10 cellular contexts compared by ENCODE assay signal in the genomic region with DNA sequence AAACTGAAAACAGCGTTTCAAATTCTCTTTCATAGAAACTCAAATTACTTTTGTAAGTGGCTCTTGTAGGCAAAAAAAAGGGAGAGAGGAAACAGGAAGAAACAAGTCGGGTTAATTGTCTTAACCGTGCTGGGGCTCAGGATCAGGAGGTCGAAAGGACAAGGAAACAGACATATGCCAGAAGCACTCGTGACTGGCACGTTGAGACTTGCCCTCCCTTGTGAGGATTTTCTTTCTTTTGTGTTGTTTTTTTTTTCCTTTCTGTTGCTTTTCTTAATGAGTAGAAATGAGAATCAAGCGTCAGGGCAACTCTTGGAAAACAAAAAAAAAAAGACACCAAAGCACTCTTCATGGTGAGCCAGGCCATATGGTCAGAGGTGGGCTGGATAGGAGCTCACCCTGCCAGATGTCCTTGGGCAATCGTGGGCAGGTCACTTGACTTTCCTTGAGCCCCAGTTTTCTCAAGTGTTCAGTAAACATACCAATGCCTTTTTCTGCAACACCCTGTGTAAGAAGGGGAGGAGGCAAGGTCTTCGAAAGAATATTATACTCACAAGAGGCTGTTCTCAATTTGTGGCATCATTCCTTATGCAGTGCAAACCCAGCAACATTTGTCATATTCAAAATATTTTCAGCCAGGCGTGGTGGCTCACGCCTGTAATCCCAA. TPM values are rescaled to one million over a fixed set of nuclear protein-coding genes. Genes with fewer than 3 reads are reported as not detected.
DNase-seq lines count a peak whose midpoint lies in the region; ATAC-seq lines count a peak whose summit lies in the region.
"Had no signal": no experiment of that assay in that cellular context is flagged by ENCODE, and none has a peak within 500 bp of the region (broad histone marks: within the 10 kb centered on the region; RNA-seq: fewer than 3 reads in every experiment).

No MANE protein-coding gene starts in this region.

- peaks cover 0 to 14% (median 3%) of the 10 kb centered on the region in 8 donors for H3K9me3 Mint-ChIP-seq in CD4-positive, alpha-beta memory T cell
- H3K9me3 Mint-ChIP-seq: natural killer cell treated with Interleukin-12 subunit alpha and Interleukin-12 subunit beta and Interleukin-15 and Interleukin-18, amount 100 ng/mL, for 72 hours had no signal

- H3K4me1 ChIP-seq in aorta (ENCODE audit: control insufficient read depth in 1 of 2, insufficient read depth in 2 of 2, low read length in 2 of 2), result no peaks in the 10 kb centered on the region
- no peaks in the 10 kb centered on the region for H3K4me1 ChIP-seq in CD4-positive, alpha-beta memory T cell (ENCODE audit: insufficient read depth, low read length)

- intact Hi-C loops in aorta (cut with DNase I), result loop anchor here in 1 of 2 donors (5.0 kb wide), 1 partner anchor 135 kb away; a partner anchor contains a TSS
- intact Hi-C loops in CD4-positive, alpha-beta memory T cell (cut with micrococcal nuclease), result no loop called here

- H3K27me3 Mint-ChIP-seq in CD4-positive, alpha-beta memory T cell, result peaks cover 2 to 3% of the 10 kb centered on the region in 2 donors

- H3K9me3 ChIP-seq in aorta (ENCODE audit: control insufficient read depth, low read length), result no peaks in the 10 kb centered on the region
- H3K9me3 ChIP-seq in CD4-positive, alpha-beta memory T cell (ENCODE audit: control insufficient read depth in 1 of 2, low read length in 2 of 2), result no peaks in the 10 kb centered on the region

- H3K4me1 Mint-ChIP-seq in CD4-positive, alpha-beta memory T cell, result peaks cover 0 to 5% (median 2%) of the 10 kb centered on the region in 4 donors

- no peaks in the 10 kb centered on the region for H3K36me3 Mint-ChIP-seq in CD4-positive, alpha-beta memory T cell
- H3K36me3 Mint-ChIP-seq: natural killer cell treated with Interleukin-12 subunit alpha and Interleukin-12 subunit beta and Interleukin-15 and Interleukin-18, amount 100 ng/mL, for 72 hours had no signal

- peak overlapping the region; percentile 29 for H3K27ac ChIP-seq in cingulate gyrus (ENCODE audit: low read depth, low read length)
- H3K27ac ChIP-seq in aorta (ENCODE audit: low read depth in 1 of 2, low read length in 2 of 2), result peak overlapping the region; percentile 6 to 21
- no peak overlapping the region for H3K27ac ChIP-seq in CD4-positive, alpha-beta memory T cell (ENCODE audit: low read depth, low read length)

- no peak overlapping the region for H3K4me3 Mint-ChIP-seq in CD4-positive, alpha-beta memory T cell
- H3K4me3 Mint-ChIP-seq: natural killer cell treated with Interleukin-12 subunit alpha and Interleukin-12 subunit beta and Interleukin-15 and Interleukin-18, amount 100 ng/mL, for 72 hours had no signal

- no peaks in the 10 kb centered on the region for H3K27me3 ChIP-seq in aorta (ENCODE audit: control insufficient read depth in 1 of 2, insufficient read depth in 2 of 2, low read length in 1 of 2)
- H3K27me3 ChIP-seq in CD4-positive, alpha-beta memory T cell (ENCODE audit: insufficient read depth, low read length), result no peaks in the 10 kb centered on the region

- no peak overlapping the region for H3K27ac Mint-ChIP-seq in CD4-positive, alpha-beta memory T cell
- H3K27ac Mint-ChIP-seq: natural killer cell treated with Interleukin-12 subunit alpha and Interleukin-12 subunit beta and Interleukin-15 and Interleukin-18, amount 100 ng/mL, for 72 hours had no signal

- ATAC-seq in aorta (ENCODE audit: low FRiP score) (peak; percentile 31), GM21529 (IDR thresholded peaks at IDR 0.05; ENCODE audit: unreplicated experiment) (no peak)
- ATAC-seq: natural killer cell treated with Interleukin-12 subunit alpha and Interleukin-12 subunit beta and Interleukin-15 and Interleukin-18, amount 100 ng/mL, for 72 hours had no signal

- 25 to 29% methylated on average over 11 of the region's 11 CpGs for WGBS in aorta, 2 donors

- no peaks in the 10 kb centered on the region for H3K36me3 ChIP-seq in aorta (ENCODE audit: control insufficient read depth in 1 of 2, insufficient read depth in 2 of 2, low read length in 1 of 2)
- no peaks in the 10 kb centered on the region for H3K36me3 ChIP-seq in CD4-positive, alpha-beta memory T cell (ENCODE audit: insufficient read depth, low read length)

- no peak overlapping the region for H3K4me3 ChIP-seq in aorta (ENCODE audit: low read length in 2 of 2)
- no peak overlapping the region for H3K4me3 ChIP-seq in CD4-positive, alpha-beta memory T cell (ENCODE audit: low read length in 2 of 2)

- POLR2A ChIA-PET in CD4-positive, alpha-beta memory T cell (lab: Charles Lee; ENCODE audit: partially characterized antibody), result no interaction called here

- DNase-seq in SKM-1 treated with dmso at 0.1 percent for 144 hours (lab: John Stamatoyannopoulos, UW; ENCODE audit: unreplicated experiment), result peak; percentile 35
- DNase-seq in SKM-1 (lab: John Stamatoyannopoulos, UW; ENCODE audit: unreplicated experiment), result no peak
- peak; percentile 44 for DNase-seq in medulla oblongata (ENCODE audit: extremely low spot score)
- peak in 1 of 2 donors; percentile 58 for DNase-seq in aorta
- DNase-seq in CD4-positive, alpha-beta memory T cell, result no peak
- DNase-seq in AG20443 (ENCODE audit: low spot score), result no peak
- DNase-seq: activated naive CD4-positive, alpha-beta T cell treated with anti-CD3 and anti-CD28 coated beads, Interleukin-2, amount 50 U/mL, for 16 hours had no signal

- CTCF ChIA-PET in CD4-positive, alpha-beta memory T cell (lab: Charles Lee; ENCODE audit: partially characterized antibody), result interaction anchor here (0.5 kb wide), 1 partner anchor 659 kb away, joined by 3 read pairs; no protein-coding TSS in a partner anchor

RNA-seq across cellular contexts. Expression of a gene that starts 23.0 kb away (rescaled TPM):
- total RNA-seq in aorta, result 10 to 100 TPM; 28.3 to 31.5 TPM
- 10 to 100 TPM in 1 of 2 donors, 1 to 10 TPM in 1; 5.4 to 11.6 TPM for polyA plus RNA-seq in aorta
- 10 to 100 TPM; 28.6 to 28.7 TPM for total RNA-seq in CD4-positive, alpha-beta memory T cell
- polyA plus RNA-seq in CD4-positive, alpha-beta memory T cell, result 10 to 100 TPM; 12.5 to 15.1 TPM

Comparison
In these comparisons a context has a peak if more than half of its experiments do, and no peak if none do; other contexts are left out.
1. DNase-seq: peak in SKM-1 treated with dmso at 0.1 percent for 144 hours (single experiment) and medulla oblongata (single experiment); none in SKM-1 (single experiment), CD4-positive, alpha-beta memory T cell (0 of 5) and AG20443 (single experiment).